Comparison of ENCODE assay signal across 2 cellular contexts in genomic region chr11:75280770-75281468, GRCh38.
TF ChIP-seq lines count a peak whose summit lies in the region.

No MANE protein-coding gene starts in this region.

TF ChIP-seq in IMR-90, 13 proteins besides CTCF, POLR2A, EP300 and RAD21:
- TF ChIP-seq CHD1 (IDR thresholded peaks at IDR 0.05; ENCODE audit: low read depth, low read length) (no peak), NFE2L2 (IDR thresholded peaks at IDR 0.05; ENCODE audit: low read depth, low read length) (no peak), FOS (IDR thresholded peaks at IDR 0.05; ENCODE audit: low read depth, low read length) (no peak), RCOR1 (IDR thresholded peaks at IDR 0.05; ENCODE audit: insufficient replicate concordance, low read length) (no peak)

TF ChIP-seq in HepG2, 621 proteins besides CTCF, POLR2A, EP300 and RAD21:
- no peak for TF ChIP-seq TFAP4 (IDR thresholded peaks at IDR 0.05; ENCODE audit: borderline replicate concordance, low read depth)
- TF ChIP-seq ZNF577 (CRISPR knock-in tag; IDR thresholded peaks at IDR 0.05; ENCODE audit: borderline replicate concordance, low read depth), result no peak
- TF ChIP-seq ZNF350 (CRISPR knock-in tag; IDR thresholded peaks at IDR 0.05; ENCODE audit: borderline replicate concordance, low read depth), result 0 out of 2 replicates have a peak, but pooled peaks have one; percentile 7
- TF ChIP-seq ELF3 (CRISPR knock-in tag; IDR thresholded peaks at IDR 0.05), result no peak
- TF ChIP-seq SNAPC4 (CRISPR knock-in tag; IDR thresholded peaks at IDR 0.05), result no peak
- TF ChIP-seq, protein P1, sequence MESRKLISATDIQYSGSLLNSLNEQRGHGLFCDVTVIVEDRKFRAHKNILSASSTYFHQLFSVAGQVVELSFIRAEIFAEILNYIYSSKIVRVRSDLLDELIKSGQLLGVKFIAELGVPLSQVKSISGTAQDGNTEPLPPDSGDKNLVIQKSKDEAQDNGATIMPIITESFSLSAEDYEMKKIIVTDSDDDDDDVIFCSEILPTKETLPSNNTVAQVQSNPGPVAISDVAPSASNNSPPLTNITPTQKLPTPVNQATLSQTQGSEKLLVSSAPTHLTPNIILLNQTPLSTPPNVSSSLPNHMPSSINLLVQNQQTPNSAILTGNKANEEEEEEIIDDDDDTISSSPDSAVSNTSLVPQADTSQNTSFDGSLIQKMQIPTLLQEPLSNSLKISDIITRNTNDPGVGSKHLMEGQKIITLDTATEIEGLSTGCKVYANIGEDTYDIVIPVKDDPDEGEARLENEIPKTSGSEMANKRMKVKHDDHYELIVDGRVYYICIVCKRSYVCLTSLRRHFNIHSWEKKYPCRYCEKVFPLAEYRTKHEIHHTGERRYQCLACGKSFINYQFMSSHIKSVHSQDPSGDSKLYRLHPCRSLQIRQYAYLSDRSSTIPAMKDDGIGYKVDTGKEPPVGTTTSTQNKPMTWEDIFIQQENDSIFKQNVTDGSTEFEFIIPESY (CRISPR knock-in tag; IDR thresholded peaks at IDR 0.05), result peak; percentile 88
- TF ChIP-seq HMG20B (CRISPR knock-in tag; conservative IDR thresholded peaks at IDR 0.05), result no peak
- TF ChIP-seq ZSCAN22 (CRISPR knock-in tag; IDR thresholded peaks at IDR 0.05), result peak; percentile 87; the same call in 1 of the 2 replicates
- peak; percentile 37 for TF ChIP-seq RBM22 (optimal IDR thresholded peaks at IDR 0.05; ENCODE audit: low read length)
- TF ChIP-seq, protein P2, sequence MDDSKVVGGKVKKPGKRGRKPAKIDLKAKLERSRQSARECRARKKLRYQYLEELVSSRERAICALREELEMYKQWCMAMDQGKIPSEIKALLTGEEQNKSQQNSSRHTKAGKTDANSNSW (CRISPR knock-in tag; IDR thresholded peaks at IDR 0.05; ENCODE audit: borderline replicate concordance), result no peak
- TF ChIP-seq CREB3 (CRISPR knock-in tag; IDR thresholded peaks at IDR 0.05), result no peak
